ENCODE assay signal across 3 cellular contexts in the genomic region with DNA sequence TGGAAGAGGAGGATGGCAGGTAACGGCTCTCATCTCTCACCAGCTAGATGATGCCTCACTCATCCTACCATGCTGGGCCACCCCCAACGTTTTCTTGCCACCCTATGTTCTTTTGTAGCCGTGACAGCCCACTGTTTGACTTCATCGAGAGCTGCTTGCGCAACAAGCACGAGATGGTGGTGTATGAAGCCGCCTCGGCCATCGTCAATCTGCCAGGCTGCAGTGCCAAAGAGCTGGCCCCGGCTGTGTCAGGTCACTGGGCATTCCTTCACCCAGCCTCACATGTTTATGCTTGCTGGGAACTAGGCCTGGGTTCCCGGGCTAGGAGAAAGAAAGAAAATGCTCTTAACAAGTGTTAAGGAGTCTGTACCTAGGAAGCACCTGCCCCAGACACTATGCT.
TF ChIP-seq lines count a peak whose summit lies in the region.

No MANE protein-coding gene starts in this region.

TF ChIP-seq in IMR-90, 13 proteins besides CTCF, POLR2A, EP300 and RAD21:
- TF ChIP-seq, protein P1, sequence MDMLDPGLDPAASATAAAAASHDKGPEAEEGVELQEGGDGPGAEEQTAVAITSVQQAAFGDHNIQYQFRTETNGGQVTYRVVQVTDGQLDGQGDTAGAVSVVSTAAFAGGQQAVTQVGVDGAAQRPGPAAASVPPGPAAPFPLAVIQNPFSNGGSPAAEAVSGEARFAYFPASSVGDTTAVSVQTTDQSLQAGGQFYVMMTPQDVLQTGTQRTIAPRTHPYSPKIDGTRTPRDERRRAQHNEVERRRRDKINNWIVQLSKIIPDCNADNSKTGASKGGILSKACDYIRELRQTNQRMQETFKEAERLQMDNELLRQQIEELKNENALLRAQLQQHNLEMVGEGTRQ (IDR thresholded peaks at IDR 0.05; ENCODE audit: low read depth, low read length), result no peak
- peak; percentile 70; the same call in 1 of the 2 replicates for TF ChIP-seq CEBPB (IDR thresholded peaks at IDR 0.05; ENCODE audit: low read depth, low read length)

TF ChIP-seq in K562, 482 proteins besides CTCF, POLR2A, EP300 and RAD21:
- TF ChIP-seq, protein P2, sequence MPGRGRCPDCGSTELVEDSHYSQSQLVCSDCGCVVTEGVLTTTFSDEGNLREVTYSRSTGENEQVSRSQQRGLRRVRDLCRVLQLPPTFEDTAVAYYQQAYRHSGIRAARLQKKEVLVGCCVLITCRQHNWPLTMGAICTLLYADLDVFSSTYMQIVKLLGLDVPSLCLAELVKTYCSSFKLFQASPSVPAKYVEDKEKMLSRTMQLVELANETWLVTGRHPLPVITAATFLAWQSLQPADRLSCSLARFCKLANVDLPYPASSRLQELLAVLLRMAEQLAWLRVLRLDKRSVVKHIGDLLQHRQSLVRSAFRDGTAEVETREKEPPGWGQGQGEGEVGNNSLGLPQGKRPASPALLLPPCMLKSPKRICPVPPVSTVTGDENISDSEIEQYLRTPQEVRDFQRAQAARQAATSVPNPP (IDR thresholded peaks at IDR 0.05; ENCODE audit: borderline replicate concordance, insufficient read depth, insufficient read length), result no peak
- TF ChIP-seq POLR2G (IDR thresholded peaks at IDR 0.05; ENCODE audit: low read depth, low read length) (0 out of 2 replicates have a peak, but pooled peaks have one; percentile 15), XRCC4 (IDR thresholded peaks at IDR 0.05; ENCODE audit: extremely low read depth, insufficient read depth, insufficient read length) (no peak), ZNF134 (CRISPR knock-in tag; conservative IDR thresholded peaks at IDR 0.05) (no peak), CEBPB (tag; IDR thresholded peaks at IDR 0.05) (0 out of 2 replicates have a peak, but pooled peaks have one; percentile 13), RBFOX2 (IDR thresholded peaks at IDR 0.05; ENCODE audit: low read depth, low read length) (0 out of 2 replicates have a peak, but pooled peaks have one; percentile 30)
- TF ChIP-seq, protein P3, sequence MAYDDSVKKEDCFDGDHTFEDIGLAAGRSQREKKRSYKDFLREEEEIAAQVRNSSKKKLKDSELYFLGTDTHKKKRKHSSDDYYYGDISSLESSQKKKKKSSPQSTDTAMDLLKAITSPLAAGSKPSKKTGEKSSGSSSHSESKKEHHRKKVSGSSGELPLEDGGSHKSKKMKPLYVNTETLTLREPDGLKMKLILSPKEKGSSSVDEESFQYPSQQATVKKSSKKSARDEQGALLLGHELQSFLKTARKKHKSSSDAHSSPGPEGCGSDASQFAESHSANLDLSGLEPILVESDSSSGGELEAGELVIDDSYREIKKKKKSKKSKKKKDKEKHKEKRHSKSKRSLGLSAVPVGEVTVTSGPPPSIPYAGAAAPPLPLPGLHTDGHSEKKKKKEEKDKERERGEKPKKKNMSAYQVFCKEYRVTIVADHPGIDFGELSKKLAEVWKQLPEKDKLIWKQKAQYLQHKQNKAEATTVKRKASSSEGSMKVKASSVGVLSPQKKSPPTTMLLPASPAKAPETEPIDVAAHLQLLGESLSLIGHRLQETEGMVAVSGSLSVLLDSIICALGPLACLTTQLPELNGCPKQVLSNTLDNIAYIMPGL (CRISPR knock-in tag; IDR thresholded peaks at IDR 0.05), result no peak
- TF ChIP-seq, protein P4, sequence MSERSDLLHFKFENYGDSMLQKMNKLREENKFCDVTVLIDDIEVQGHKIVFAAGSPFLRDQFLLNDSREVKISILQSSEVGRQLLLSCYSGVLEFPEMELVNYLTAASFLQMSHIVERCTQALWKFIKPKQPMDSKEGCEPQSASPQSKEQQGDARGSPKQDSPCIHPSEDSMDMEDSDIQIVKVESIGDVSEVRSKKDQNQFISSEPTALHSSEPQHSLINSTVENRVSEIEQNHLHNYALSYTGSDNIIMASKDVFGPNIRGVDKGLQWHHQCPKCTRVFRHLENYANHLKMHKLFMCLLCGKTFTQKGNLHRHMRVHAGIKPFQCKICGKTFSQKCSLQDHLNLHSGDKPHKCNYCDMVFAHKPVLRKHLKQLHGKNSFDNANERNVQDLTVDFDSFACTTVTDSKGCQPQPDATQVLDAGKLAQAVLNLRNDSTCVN (CRISPR knock-in tag; IDR thresholded peaks at IDR 0.05), result no peak
- TF ChIP-seq, protein P5, sequence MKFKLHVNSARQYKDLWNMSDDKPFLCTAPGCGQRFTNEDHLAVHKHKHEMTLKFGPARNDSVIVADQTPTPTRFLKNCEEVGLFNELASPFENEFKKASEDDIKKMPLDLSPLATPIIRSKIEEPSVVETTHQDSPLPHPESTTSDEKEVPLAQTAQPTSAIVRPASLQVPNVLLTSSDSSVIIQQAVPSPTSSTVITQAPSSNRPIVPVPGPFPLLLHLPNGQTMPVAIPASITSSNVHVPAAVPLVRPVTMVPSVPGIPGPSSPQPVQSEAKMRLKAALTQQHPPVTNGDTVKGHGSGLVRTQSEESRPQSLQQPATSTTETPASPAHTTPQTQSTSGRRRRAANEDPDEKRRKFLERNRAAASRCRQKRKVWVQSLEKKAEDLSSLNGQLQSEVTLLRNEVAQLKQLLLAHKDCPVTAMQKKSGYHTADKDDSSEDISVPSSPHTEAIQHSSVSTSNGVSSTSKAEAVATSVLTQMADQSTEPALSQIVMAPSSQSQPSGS (CRISPR knock-in tag; IDR thresholded peaks at IDR 0.05), result no peak

TF ChIP-seq in HepG2, 621 proteins besides CTCF, POLR2A, EP300 and RAD21:
- TF ChIP-seq, protein P6, sequence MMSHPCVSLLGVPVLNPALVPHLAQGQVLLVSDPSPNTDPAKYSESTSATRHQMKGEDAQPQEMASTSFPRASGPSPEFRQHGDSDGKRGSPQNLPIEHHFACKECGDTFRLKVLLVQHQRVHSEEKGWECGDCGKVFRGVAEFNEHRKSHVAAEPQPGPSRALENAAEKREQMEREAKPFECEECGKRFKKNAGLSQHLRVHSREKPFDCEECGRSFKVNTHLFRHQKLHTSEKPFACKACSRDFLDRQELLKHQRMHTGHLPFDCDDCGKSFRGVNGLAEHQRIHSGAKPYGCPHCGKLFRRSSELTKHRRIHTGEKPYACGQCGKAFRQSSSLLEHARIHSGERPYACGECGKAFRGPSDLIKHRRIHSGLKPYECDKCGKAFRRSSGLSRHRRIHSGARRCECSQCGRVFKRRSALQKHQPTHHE (CRISPR knock-in tag; IDR thresholded peaks at IDR 0.05; ENCODE audit: borderline replicate concordance), result no peak
- TF ChIP-seq CEBPB (IDR thresholded peaks at IDR 0.05; ENCODE audit: borderline replicate concordance, low read depth, low read length) (peak; percentile 66; the same call in 1 of the 2 replicates), CEBPG (CRISPR knock-in tag; IDR thresholded peaks at IDR 0.05) (peak; percentile 30; the same call in 1 of the 2 replicates)
